In genomic region chr15:100914876-100915275, GRCh38 we compare ENCODE assay signal across 14 cellular contexts. TPM values are rescaled to one million over a fixed set of nuclear protein-coding genes. Genes with fewer than 3 reads are reported as not detected.
DNase-seq lines count a peak whose midpoint lies in the region; TF ChIP-seq lines count a peak whose summit lies in the region.
"Had no signal": no experiment of that assay in that cellular context is flagged by ENCODE, and none has a peak within 500 bp of the region (broad histone marks: within the 10 kb centered on the region; RNA-seq: fewer than 3 reads in every experiment).

No MANE protein-coding gene starts in this region.

- no peak overlapping the region for H3K4me3 Mint-ChIP-seq in osteocyte (ENCODE audit: unreplicated experiment)
- H3K4me3 Mint-ChIP-seq: stimulated activated naive CD8-positive, alpha-beta T cell treated with anti-CD3 and anti-CD28 coated beads, Interleukin-15, Interleukin-2, amounts not matched to agents 100 ng/mL and 50 ng/mL, for 24 hours had no signal

- TF ChIP-seq CTCF in fibroblast of mammary gland (conservative IDR thresholded peaks at IDR 0.05; ENCODE audit: control insufficient read depth, insufficient read depth, low read depth, low read length), result peak; percentile 27
- peak; percentile 9 for TF ChIP-seq CTCF in osteocyte (IDR thresholded peaks at IDR 0.05)

- H3K27me3 Mint-ChIP-seq in osteocyte (ENCODE audit: unreplicated experiment), result no peaks in the 10 kb centered on the region

- H3K4me1 Mint-ChIP-seq in osteocyte (ENCODE audit: unreplicated experiment), result peaks cover 10% of the 10 kb centered on the region

- H3K36me3 Mint-ChIP-seq in osteocyte (ENCODE audit: unreplicated experiment), result peaks cover 2% of the 10 kb centered on the region

- H3K27ac Mint-ChIP-seq in osteocyte (ENCODE audit: unreplicated experiment), result no peak overlapping the region
- H3K27ac Mint-ChIP-seq: stimulated activated naive CD8-positive, alpha-beta T cell treated with anti-CD3 and anti-CD28 coated beads, Interleukin-15, Interleukin-2, amounts not matched to agents 100 ng/mL and 50 ng/mL, for 24 hours had no signal

- H3K9me3 Mint-ChIP-seq in osteocyte (ENCODE audit: unreplicated experiment), result peaks cover 10% of the 10 kb centered on the region
- H3K9me3 Mint-ChIP-seq: stimulated activated naive CD8-positive, alpha-beta T cell treated with anti-CD3 and anti-CD28 coated beads, Interleukin-15, Interleukin-2, amounts not matched to agents 100 ng/mL and 50 ng/mL, for 24 hours had no signal

- peak; percentile 39 for DNase-seq in EH (ENCODE audit: low read depth)
- peak; percentile 11 for DNase-seq in OCI-M1 (lab: John Stamatoyannopoulos, UW)
- DNase-seq in fibroblast of mammary gland (ENCODE audit: low read depth), result no peak
- no peak for DNase-seq in osteocyte (ENCODE audit: extremely low spot score, unreplicated experiment)
- DNase-seq in A172 (ENCODE audit: low spot score), result no peak
- DNase-seq in glomerular visceral epithelial cell (ENCODE audit: extremely low spot score), result no peak
- no peak for DNase-seq in stimulated activated CD4-positive, alpha-beta T cell treated with anti-CD3 and anti-CD28 coated beads, Interleukin-15, amount 100 ng/mL, for 24 hours
- no peak for DNase-seq in T-helper 9 cell
- DNase-seq: activated T-cell treated with anti-CD3 and anti-CD28 coated beads, Interleukin-2, amount 50 U/mL, for 48 hours; anterior cingulate cortex; NCI-H1694 treated with DMSO at 0.1 percent for 48 hours; SK-N-SH; stimulated activated CD4-positive, alpha-beta T cell treated with anti-CD3 and anti-CD28 coated beads, Interleukin-4, amount 100 ng/mL, for 24 hours had no signal

- no peak overlapping the region for H3K4me3 ChIP-seq in fibroblast of mammary gland (ENCODE audit: control insufficient read depth, low read depth, low read length)

RNA-seq across cellular contexts. Expression of gene LRRK1, which starts 4.3 kb away (rescaled TPM):
- 10.8 and 16.3 TPM in 2 replicates for total RNA-seq in osteocyte
- 1.9 and 5.3 TPM in 2 replicates for total RNA-seq in A172 (2014; rRNA removed; shearing (Covaris generic))

RNA-seq across cellular contexts. Expression of gene ALDH1A3, which starts 35.2 kb away (rescaled TPM):
- total RNA-seq in osteocyte, result 0.30 and 0.57 TPM in 2 replicates
- total RNA-seq in A172 (2014; rRNA removed; shearing (Covaris generic)), result 17.3 and 17.6 TPM in 2 replicates

Comparison
In these comparisons a context has a peak if more than half of its experiments do, and no peak if none do; other contexts are left out.
1. DNase-seq: peak in EH (single experiment) and OCI-M1 (single experiment); none in fibroblast of mammary gland (single experiment), osteocyte (single experiment), A172 (single experiment), glomerular visceral epithelial cell (single experiment), stimulated activated CD4-positive, alpha-beta T cell treated with anti-CD3 and anti-CD28 coated beads, Interleukin-15, amount 100 ng/mL, for 24 hours (single experiment) and T-helper 9 cell (single experiment).
2. RNA of gene ALDH1A3, which starts 35.2 kb away (total RNA-seq): 17.3 to 17.6 TPM in A172; 0.30 to 0.57 TPM in osteocyte; every median in the first group is over 10 times any median in the second.